ENCODE assay signal across 16 cellular contexts in genomic region chr13:97321101-97321500, GRCh38.
DNase-seq lines count a peak whose midpoint lies in the region; ATAC-seq and TF ChIP-seq lines count a peak whose summit lies in the region.
"Had no signal": no experiment of that assay in that cellular context is flagged by ENCODE, and none has a peak within 500 bp of the region (broad histone marks: within the 10 kb centered on the region; RNA-seq: fewer than 3 reads in every experiment).

No MANE protein-coding gene starts in this region.

- H2AFZ ChIP-seq in SK-N-SH (ENCODE audit: low read depth), result no peak overlapping the region

- DNase-seq in SK-N-SH (no peak), kidney glomerular epithelial cell (lab: John Stamatoyannopoulos, UW) (no peak), NCI-H2171 treated with DMSO at 0.1 percent for 48 hours (lab: John Stamatoyannopoulos, UW) (no peak)
- DNase-seq: 8988T, DMS153, Kasumi-1, NCI-H1417, NCI-H1930, NCI-H2171, SIG-M5 had no signal

- ATAC-seq in SK-N-SH treated with all-trans-retinoic acid at 6 μM for 48 hours, result peak; percentile 3; the same call in 1 of the 3 replicates
- no peak for ATAC-seq in HG02571 (IDR thresholded peaks at IDR 0.05; ENCODE audit: unreplicated experiment)
- ATAC-seq: HCT116 had no signal

- TF ChIP-seq EP300 in SK-N-SH (IDR thresholded peaks at IDR 0.05; ENCODE audit: borderline replicate concordance in 1 of 2, low read depth in 1 of 2, low read length in 1 of 2), result no peak

- no peak for TF ChIP-seq CTCF in SK-N-SH (IDR thresholded peaks at IDR 0.05)

- H3K4me1 ChIP-seq in SK-N-SH (ENCODE audit: control insufficient read depth in 1 of 2, insufficient read depth in 2 of 2, low read depth in 1 of 2, low read length in 1 of 2) (peaks cover 12 to 34% of the 10 kb centered on the region in 2 experiments; a peak in 2 of 4 replicates), stomach smooth muscle (ENCODE audit: control insufficient read depth, insufficient read depth, low read length) (peaks cover 65% of the 10 kb centered on the region)

- CTCF ChIA-PET in SK-N-SH (lab: Yijun Ruan, JAX), result interaction anchor here (0.7 to 1.3 kb wide), 2 partner anchors 15 to 211 kb away, joined by 3 read pairs; no protein-coding TSS in a partner anchor

- no peak overlapping the region for H3K4me2 ChIP-seq in SK-N-SH

- H3K27me3 ChIP-seq in SK-N-SH (ENCODE audit: insufficient read depth) (no peaks in the 10 kb centered on the region), layer of hippocampus (ENCODE audit: control insufficient read depth, insufficient read depth, low read length) (no peaks in the 10 kb centered on the region), stomach smooth muscle (ENCODE audit: control insufficient read depth in 1 of 2, insufficient read depth in 2 of 2, low read length in 2 of 2) (no peaks in the 10 kb centered on the region)

- no peak for TF ChIP-seq RAD21 in SK-N-SH (IDR thresholded peaks at IDR 0.05; ENCODE audit: low read length)

- H3K36me3 ChIP-seq in SK-N-SH (replicated peaks in 1 of 2; ENCODE audit: control insufficient read depth in 1 of 2, insufficient read depth in 2 of 2, low read length in 1 of 2), result peaks cover 0 to 16% of the 10 kb centered on the region in 2 experiments
- no peaks in the 10 kb centered on the region for H3K36me3 ChIP-seq in stomach smooth muscle (ENCODE audit: control insufficient read depth in 2 of 2, insufficient read depth in 2 of 2, low read length in 2 of 2)

- WGBS in SK-N-SH (ENCODE audit: low lambda C conversion rate), result 49% methylated on average over 2 of the region's 2 CpGs

- POLR2A ChIA-PET in SK-N-SH (lab: Yijun Ruan, JAX), result no interaction called here

- H3K79me2 ChIP-seq in SK-N-SH (ENCODE audit: insufficient read depth), result peaks cover 100% of the 10 kb centered on the region

- H3K9me2 ChIP-seq in SK-N-SH, result no peaks in the 10 kb centered on the region

- H3K4me3 ChIP-seq in SK-N-SH (ENCODE audit: low read depth in 2 of 2, low read length in 1 of 2) (no peak overlapping the region), stomach smooth muscle (ENCODE audit: low read length in 2 of 2) (peak overlapping the region; percentile 31 to 50)

- H3K9ac ChIP-seq in SK-N-SH (no peak overlapping the region), stomach smooth muscle (ENCODE audit: low read length in 2 of 2) (no peak overlapping the region)

- H3F3A ChIP-seq in SK-N-SH (replicated peaks; ENCODE audit: insufficient read depth), result peaks cover 21% of the 10 kb centered on the region

- H3K9me3 ChIP-seq in SK-N-SH, result no peaks in the 10 kb centered on the region
- H3K9me3 ChIP-seq in stomach smooth muscle (ENCODE audit: control insufficient read depth in 2 of 2, low read length in 2 of 2), result no peaks in the 10 kb centered on the region

- H3K27ac ChIP-seq in SK-N-SH (ENCODE audit: low read depth in 2 of 2, low read length in 1 of 2) (no peak overlapping the region), angular gyrus (ENCODE audit: low read depth, low read length) (peak overlapping the region; percentile 41), layer of hippocampus (ENCODE audit: low read depth, low read length) (peak overlapping the region; percentile 13), stomach smooth muscle (ENCODE audit: low read length) (peak overlapping the region; percentile 58)

- H4K20me1 ChIP-seq in SK-N-SH (ENCODE audit: insufficient read depth), result peaks cover 14% of the 10 kb centered on the region

TF ChIP-seq in SK-N-SH treated with all-trans-retinoic acid at 6 μM for 48 hours, 23 proteins besides CTCF, POLR2A, EP300 and RAD21 (continues in another document):
- TF ChIP-seq OSR1 (CRISPR knock-in tag; IDR thresholded peaks at IDR 0.05), result no peak
- TF ChIP-seq ZC3H10 (CRISPR knock-in tag; IDR thresholded peaks at IDR 0.05), result no peak
- no peak for TF ChIP-seq ZNF565 (CRISPR knock-in tag; conservative IDR thresholded peaks at IDR 0.05; ENCODE audit: low read depth)
- TF ChIP-seq POU6F1 (CRISPR knock-in tag; IDR thresholded peaks at IDR 0.05; ENCODE audit: borderline replicate concordance, low read depth), result no peak
- TF ChIP-seq ARNTL (CRISPR knock-in tag; IDR thresholded peaks at IDR 0.05; ENCODE audit: borderline replicate concordance, low read depth), result no peak
- no peak for TF ChIP-seq ESRRG (CRISPR knock-in tag; IDR thresholded peaks at IDR 0.05)
- TF ChIP-seq, protein P1, sequence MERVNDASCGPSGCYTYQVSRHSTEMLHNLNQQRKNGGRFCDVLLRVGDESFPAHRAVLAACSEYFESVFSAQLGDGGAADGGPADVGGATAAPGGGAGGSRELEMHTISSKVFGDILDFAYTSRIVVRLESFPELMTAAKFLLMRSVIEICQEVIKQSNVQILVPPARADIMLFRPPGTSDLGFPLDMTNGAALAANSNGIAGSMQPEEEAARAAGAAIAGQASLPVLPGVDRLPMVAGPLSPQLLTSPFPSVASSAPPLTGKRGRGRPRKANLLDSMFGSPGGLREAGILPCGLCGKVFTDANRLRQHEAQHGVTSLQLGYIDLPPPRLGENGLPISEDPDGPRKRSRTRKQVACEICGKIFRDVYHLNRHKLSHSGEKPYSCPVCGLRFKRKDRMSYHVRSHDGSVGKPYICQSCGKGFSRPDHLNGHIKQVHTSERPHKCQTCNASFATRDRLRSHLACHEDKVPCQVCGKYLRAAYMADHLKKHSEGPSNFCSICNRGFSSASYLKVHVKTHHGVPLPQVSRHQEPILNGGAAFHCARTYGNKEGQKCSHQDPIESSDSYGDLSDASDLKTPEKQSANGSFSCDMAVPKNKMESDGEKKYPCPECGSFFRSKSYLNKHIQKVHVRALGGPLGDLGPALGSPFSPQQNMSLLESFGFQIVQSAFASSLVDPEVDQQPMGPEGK (CRISPR knock-in tag; IDR thresholded peaks at IDR 0.05; ENCODE audit: borderline replicate concordance), result no peak

TF ChIP-seq in SK-N-SH, 30 proteins besides CTCF, POLR2A, EP300 and RAD21:
- TF ChIP-seq RXRA (IDR thresholded peaks at IDR 0.05; ENCODE audit: borderline replicate concordance, low read depth) (no peak), TCF12 (IDR thresholded peaks at IDR 0.05) (no peak), USF1 (IDR thresholded peaks at IDR 0.05; ENCODE audit: borderline replicate concordance, low read depth) (no peak), CHD2 (IDR thresholded peaks at IDR 0.05; ENCODE audit: low read length, partially characterized antibody) (no peak), FOXJ3 (CRISPR knock-in tag; IDR thresholded peaks at IDR 0.05) (no peak), ELF1 (IDR thresholded peaks at IDR 0.05) (no peak), POLR2AphosphoS5 (IDR thresholded peaks at IDR 0.05; ENCODE audit: low read depth, low read length) (no peak), FOXM1 (IDR thresholded peaks at IDR 0.05; ENCODE audit: low read depth) (no peak)
- TF ChIP-seq, protein P2, sequence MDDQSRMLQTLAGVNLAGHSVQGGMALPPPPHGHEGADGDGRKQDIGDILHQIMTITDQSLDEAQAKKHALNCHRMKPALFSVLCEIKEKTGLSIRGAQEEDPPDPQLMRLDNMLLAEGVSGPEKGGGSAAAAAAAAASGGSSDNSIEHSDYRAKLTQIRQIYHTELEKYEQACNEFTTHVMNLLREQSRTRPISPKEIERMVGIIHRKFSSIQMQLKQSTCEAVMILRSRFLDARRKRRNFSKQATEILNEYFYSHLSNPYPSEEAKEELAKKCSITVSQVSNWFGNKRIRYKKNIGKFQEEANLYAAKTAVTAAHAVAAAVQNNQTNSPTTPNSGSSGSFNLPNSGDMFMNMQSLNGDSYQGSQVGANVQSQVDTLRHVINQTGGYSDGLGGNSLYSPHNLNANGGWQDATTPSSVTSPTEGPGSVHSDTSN (IDR thresholded peaks at IDR 0.05), result no peak

Comparison
In these comparisons a context has a peak if more than half of its experiments do, and no peak if none do; other contexts are left out.
1. H3K27ac ChIP-seq: peak in angular gyrus (single experiment), layer of hippocampus (single experiment) and stomach smooth muscle (single experiment); none in SK-N-SH (0 of 2).
2. H3K4me3 ChIP-seq: peak in stomach smooth muscle (2 of 2); none in SK-N-SH (0 of 2).